1 cellular context compared by ENCODE assay signal in the genomic region with DNA sequence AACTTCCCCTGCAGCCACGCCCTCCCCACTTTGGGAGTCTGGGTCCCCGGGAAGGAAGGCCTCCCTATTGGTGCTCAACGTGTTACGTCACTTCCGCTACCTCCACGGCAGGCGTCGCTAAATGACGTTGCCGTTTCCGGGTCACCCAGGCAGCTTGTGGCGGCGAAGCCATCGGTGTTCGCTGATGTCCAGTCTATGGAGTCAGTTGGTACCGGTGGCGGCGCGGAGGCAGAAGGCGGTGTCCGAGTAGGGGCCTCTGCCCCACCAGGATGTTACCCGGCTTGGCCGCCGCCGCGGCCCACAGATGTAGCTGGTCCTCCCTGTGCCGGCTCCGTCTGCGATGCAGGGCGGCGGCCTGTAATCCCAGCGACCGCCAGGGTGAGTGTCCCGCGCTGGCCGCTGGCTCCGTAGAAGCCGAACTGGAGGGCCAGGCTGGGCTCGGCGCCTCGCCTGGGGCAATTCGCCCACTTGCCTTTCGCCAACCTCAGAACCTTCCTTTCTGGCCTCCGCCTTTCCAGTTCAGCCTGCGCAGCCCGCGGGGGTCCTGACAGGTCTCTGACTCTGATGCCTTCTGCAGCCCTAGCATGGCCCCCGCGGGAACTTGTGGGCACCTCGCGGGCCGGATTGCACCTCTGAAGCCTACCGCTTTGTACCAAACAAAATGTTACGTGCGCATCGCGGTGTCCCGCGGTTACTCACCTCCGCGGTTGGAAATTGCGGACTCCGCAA.
TF ChIP-seq lines count a peak whose summit lies in the region.

Gene SLC30A9 (plus strand): TSS at position 148 of the 729 bp plus-strand sequence. CDS start 122 bp downstream, at position 270.

TF ChIP-seq in WTC11, 78 proteins besides CTCF, POLR2A, EP300 and RAD21 (continued from another document):
- TF ChIP-seq ZNF263 (CRISPR knock-in tag; IDR thresholded peaks at IDR 0.05; ENCODE audit: low read depth) (no peak), ETV6 (CRISPR knock-in tag; IDR thresholded peaks at IDR 0.05) (peak; percentile 90), CREM (CRISPR knock-in tag; IDR thresholded peaks at IDR 0.05) (peak; percentile 96), SP1 (CRISPR knock-in tag; conservative IDR thresholded peaks at IDR 0.05) (peak; percentile 77), ATF3 (CRISPR knock-in tag; conservative IDR thresholded peaks at IDR 0.05) (no peak), TP53 (CRISPR knock-in tag; IDR thresholded peaks at IDR 0.05) (0 out of 2 replicates have a peak, but pooled peaks have one; percentile 59), NFYB (CRISPR knock-in tag; conservative IDR thresholded peaks at IDR 0.05; ENCODE audit: low read depth) (peak; percentile 51), NFE2L1 (CRISPR knock-in tag; IDR thresholded peaks at IDR 0.05) (0 out of 2 replicates have a peak, but pooled peaks have one; percentile 13)
TF ChIP-seq in WTC11: peak in this region for 20.
